In genomic region chr17:82452162-82452561, GRCh38 we compare ENCODE assay signal across 15 cellular contexts. TPM values are rescaled to one million over a fixed set of nuclear protein-coding genes. Genes with fewer than 3 reads are reported as not detected.
DNase-seq lines count a peak whose midpoint lies in the region; ATAC-seq and TF ChIP-seq lines count a peak whose summit lies in the region.
"Had no signal": no experiment of that assay in that cellular context is flagged by ENCODE, and none has a peak within 500 bp of the region (broad histone marks: within the 10 kb centered on the region; RNA-seq: fewer than 3 reads in every experiment).

No MANE protein-coding gene starts in this region.

- peaks cover 36% of the 10 kb centered on the region for H3K36me3 Mint-ChIP-seq in activated T-cell treated with anti-CD3 and anti-CD28 coated beads, Interleukin-2, amount 50 U/mL, for 24 hours (ENCODE audit: low read depth)
- H3K36me3 Mint-ChIP-seq in activated T-cell treated with anti-CD3 and anti-CD28 coated beads, Interleukin-2, amount 50 U/mL, for 4 hours (ENCODE audit: insufficient read depth): no peaks in the 10 kb centered on the region
- H3K36me3 Mint-ChIP-seq in activated B cell treated with CpG ODN at 0.5 μM for 24 hours (ENCODE audit: low read depth) (peaks cover 16% of the 10 kb centered on the region), endodermal cell (ENCODE audit: low read depth) (peaks cover 5% of the 10 kb centered on the region)

- no peaks in the 10 kb centered on the region for H3K36me3 ChIP-seq in endodermal cell (ENCODE audit: control insufficient read depth, insufficient read depth, low read length)

- H3K4me1 ChIP-seq in endodermal cell (ENCODE audit: control insufficient read depth, insufficient read depth, low read length): peaks cover 5% of the 10 kb centered on the region

- DNase-seq in activated T-cell treated with anti-CD3 and anti-CD28 coated beads, Interleukin-2, amount 50 U/mL, for 24 hours: no peak
- no peak for DNase-seq in activated T-cell treated with anti-CD3 and anti-CD28 coated beads, Interleukin-2, amount 50 U/mL, for 4 hours
- DNase-seq in activated B cell treated with CpG ODN at 0.5 μM for 24 hours (no peak), endodermal cell (no peak), SKM-1 (lab: John Stamatoyannopoulos, UW; ENCODE audit: unreplicated experiment) (no peak)
- DNase-seq: ACHN; amniotic stem cell; foreskin fibroblast; left cardiac atrium; NCI-H2029 treated with DMSO at 0.1 percent for 48 hours; NCI-H526; stimulated activated naive CD4-positive, alpha-beta T cell treated with Interleukin-2 at 50 U/mL for 16 hours had no signal

- TF ChIP-seq CTCF in activated B cell treated with CpG ODN at 0.5 μM for 24 hours (IDR thresholded peaks at IDR 0.05) (no peak), endodermal cell (conservative IDR thresholded peaks at IDR 0.05) (no peak)

- WGBS in endodermal cell (ENCODE audit: insufficient coverage in 1 of 2, insufficient read length in 1 of 2), 2 experiments: 93 to 96% methylated on average over 3 of the region's 3 CpGs

- intact Hi-C loops in activated B cell treated with CpG ODN at 0.5 μM for 24 hours (cut with micrococcal nuclease): no loop called here

- peak overlapping the region; percentile 36 for H3K4me3 ChIP-seq in endodermal cell (ENCODE audit: low read length)
- H3K4me3 ChIP-seq in skin epidermis: no peak overlapping the region

- H3K27me3 ChIP-seq in endodermal cell (ENCODE audit: control insufficient read depth, insufficient read depth, low read length, poor library complexity, severe bottlenecking): no peaks in the 10 kb centered on the region

- H3K9ac ChIP-seq in endodermal cell (ENCODE audit: extremely low read depth, low read length, poor library complexity, severe bottlenecking): no peak overlapping the region

- CTCF ChIA-PET in activated B cell treated with CpG ODN at 0.5 μM for 24 hours (lab: Charles Lee): no interaction called here

- ATAC-seq in activated T-cell treated with anti-CD3 and anti-CD28 coated beads, Interleukin-2, amount 50 U/mL, for 4 hours: no peak
- ATAC-seq in activated B cell treated with CpG ODN at 0.5 μM for 24 hours (ENCODE audit: low read depth): no peak
- no peak for ATAC-seq in GM18907 (IDR thresholded peaks at IDR 0.05; ENCODE audit: unreplicated experiment)
- ATAC-seq in GM19467 (IDR thresholded peaks at IDR 0.05; ENCODE audit: unreplicated experiment): no peak
- ATAC-seq: left cardiac atrium had no signal

- H3K9me3 Mint-ChIP-seq in activated T-cell treated with anti-CD3 and anti-CD28 coated beads, Interleukin-2, amount 50 U/mL, for 24 hours: no peaks in the 10 kb centered on the region
- no peaks in the 10 kb centered on the region for H3K9me3 Mint-ChIP-seq in activated T-cell treated with anti-CD3 and anti-CD28 coated beads, Interleukin-2, amount 50 U/mL, for 4 hours
- H3K9me3 Mint-ChIP-seq in activated B cell treated with CpG ODN at 0.5 μM for 24 hours (no peaks in the 10 kb centered on the region), endodermal cell (peaks cover 47% of the 10 kb centered on the region)

- peaks cover 16% of the 10 kb centered on the region for H3K9me3 ChIP-seq in endodermal cell (ENCODE audit: control insufficient read depth, low read length)

- H3K27ac ChIP-seq in endodermal cell (ENCODE audit: low read depth, low read length): no peak overlapping the region
- H3K27ac ChIP-seq in skin epidermis: peak overlapping the region in 11 of 21 experiments; percentile 84 to 99 (median 95)

- POLR2A ChIA-PET in activated B cell treated with CpG ODN at 0.5 μM for 24 hours (lab: Charles Lee): interaction anchor here (0.7 to 7.5 kb wide), 2 partner anchors 15 to 421 kb away, joined by 3 to 130 read pairs; no protein-coding TSS in a partner anchor

- peaks cover 43% of the 10 kb centered on the region for H3K4me1 Mint-ChIP-seq in activated T-cell treated with anti-CD3 and anti-CD28 coated beads, Interleukin-2, amount 50 U/mL, for 24 hours (ENCODE audit: low read depth)
- peaks cover 40% of the 10 kb centered on the region for H3K4me1 Mint-ChIP-seq in activated T-cell treated with anti-CD3 and anti-CD28 coated beads, Interleukin-2, amount 50 U/mL, for 4 hours (ENCODE audit: low read depth)
- peaks cover 36% of the 10 kb centered on the region for H3K4me1 Mint-ChIP-seq in activated B cell treated with CpG ODN at 0.5 μM for 24 hours
- peaks cover 5% of the 10 kb centered on the region for H3K4me1 Mint-ChIP-seq in endodermal cell

- H3K27me3 Mint-ChIP-seq in activated T-cell treated with anti-CD3 and anti-CD28 coated beads, Interleukin-2, amount 50 U/mL, for 24 hours: no peaks in the 10 kb centered on the region
- H3K27me3 Mint-ChIP-seq in activated T-cell treated with anti-CD3 and anti-CD28 coated beads, Interleukin-2, amount 50 U/mL, for 4 hours (ENCODE audit: low read depth): no peaks in the 10 kb centered on the region
- H3K27me3 Mint-ChIP-seq in activated B cell treated with CpG ODN at 0.5 μM for 24 hours (no peaks in the 10 kb centered on the region), endodermal cell (ENCODE audit: insufficient read depth) (peaks cover 4% of the 10 kb centered on the region)

- peak overlapping the region; percentile 97 for H3K27ac Mint-ChIP-seq in activated T-cell treated with anti-CD3 and anti-CD28 coated beads, Interleukin-2, amount 50 U/mL, for 24 hours
- peak overlapping the region; percentile 24 for H3K27ac Mint-ChIP-seq in activated B cell treated with CpG ODN at 0.5 μM for 24 hours
- no peak overlapping the region for H3K27ac Mint-ChIP-seq in endodermal cell

- H3K4me3 Mint-ChIP-seq in activated T-cell treated with anti-CD3 and anti-CD28 coated beads, Interleukin-2, amount 50 U/mL, for 24 hours: no peak overlapping the region
- H3K4me3 Mint-ChIP-seq in activated T-cell treated with anti-CD3 and anti-CD28 coated beads, Interleukin-2, amount 50 U/mL, for 4 hours: no peak overlapping the region
- H3K4me3 Mint-ChIP-seq in activated B cell treated with CpG ODN at 0.5 μM for 24 hours: peak overlapping the region; percentile 28
- no peak overlapping the region for H3K4me3 Mint-ChIP-seq in endodermal cell

RNA-seq across cellular contexts. Expression of gene CYBC1, which starts 1.6 kb away (rescaled TPM):
- total RNA-seq in activated T-cell treated with anti-CD3 and anti-CD28 coated beads, Interleukin-2, amount 50 U/mL, for 4 hours: 100 to 1,000 TPM; 151 to 165 (median 156) TPM
- total RNA-seq in activated B cell treated with CpG ODN at 0.5 μM for 24 hours: 405 and 501 TPM in 2 replicates
- total RNA-seq in endodermal cell: 10 to 100 TPM; 71.2 to 88.5 TPM
- 62.1 TPM for polyA plus RNA-seq in endodermal cell (2013, experiment 1 of 2)
- polyA plus RNA-seq in endodermal cell (2013, experiment 2 of 2): 49.1 TPM

RNA-seq across cellular contexts. Expression of gene NARF, which starts 6.4 kb away (rescaled TPM):
- total RNA-seq in activated T-cell treated with anti-CD3 and anti-CD28 coated beads, Interleukin-2, amount 50 U/mL, for 4 hours: 10 to 100 TPM; 40.9 to 55.9 (median 45.9) TPM
- total RNA-seq in activated B cell treated with CpG ODN at 0.5 μM for 24 hours: 77.8 and 81.9 TPM in 2 replicates
- total RNA-seq in endodermal cell: 10 to 100 TPM; 64.0 to 70.8 TPM
- polyA plus RNA-seq in endodermal cell (2013, experiment 1 of 2): 151 TPM
- polyA plus RNA-seq in endodermal cell (2013, experiment 2 of 2): 159 TPM

RNA-seq across cellular contexts. Expression of gene OGFOD3, which starts 33.8 kb away (rescaled TPM):
- 10 to 100 TPM; 23.2 to 29.1 (median 24.0) TPM for total RNA-seq in activated T-cell treated with anti-CD3 and anti-CD28 coated beads, Interleukin-2, amount 50 U/mL, for 4 hours
- 29.5 and 35.0 TPM in 2 replicates for total RNA-seq in activated B cell treated with CpG ODN at 0.5 μM for 24 hours
- 10 to 100 TPM; 24.0 to 30.1 TPM for total RNA-seq in endodermal cell
- 24.2 TPM for polyA plus RNA-seq in endodermal cell (2013, experiment 1 of 2)
- 21.2 TPM for polyA plus RNA-seq in endodermal cell (2013, experiment 2 of 2)

RNA-seq across cellular contexts. Expression of gene HEXD, which starts 34.0 kb away (rescaled TPM):
- 10 to 100 TPM; 16.5 to 19.9 (median 19.0) TPM for total RNA-seq in activated T-cell treated with anti-CD3 and anti-CD28 coated beads, Interleukin-2, amount 50 U/mL, for 4 hours
- total RNA-seq in activated B cell treated with CpG ODN at 0.5 μM for 24 hours: 69.5 and 88.8 TPM in 2 replicates
- total RNA-seq in endodermal cell: 10 to 100 TPM; 31.5 to 37.6 TPM
- 42.8 TPM for polyA plus RNA-seq in endodermal cell (2013, experiment 1 of 2)
- 31.9 TPM for polyA plus RNA-seq in endodermal cell (2013, experiment 2 of 2)
